8 cellular contexts compared by ENCODE assay signal in genomic region chrX:1391370-1391706, GRCh38. TPM values are rescaled to one million over a fixed set of nuclear protein-coding genes. Genes with fewer than 3 reads are reported as not detected.
DNase-seq lines count a peak whose midpoint lies in the region; ATAC-seq and TF ChIP-seq lines count a peak whose summit lies in the region.

No MANE protein-coding gene starts in this region.

- WGBS in mesendoderm (ENCODE audit: extremely low coverage, insufficient coverage, low lambda C conversion rate), result no CpG with 5 or more reads among the region's 19 CpGs
- WGBS in upper lobe of left lung, 2 donors, result 0% methylated on average over 9 to 17 of the region's 19 CpGs

- TF ChIP-seq EP300 in upper lobe of left lung (IDR thresholded peaks at IDR 0.05), result no peak

- H3K79me1 ChIP-seq in mesendoderm (ENCODE audit: low read length), result peaks cover 20% of the 10 kb centered on the region

- peak overlapping the region; percentile 100 for H3K9ac ChIP-seq in mesendoderm (ENCODE audit: low read length)

- peak overlapping the region; percentile 98 for H3K56ac ChIP-seq in mesendoderm (ENCODE audit: low read length)

- H2BK120ac ChIP-seq in mesendoderm (ENCODE audit: low read depth, low read length), result no peak overlapping the region

- no peaks in the 10 kb centered on the region for H3K27me3 ChIP-seq in mesendoderm (ENCODE audit: insufficient read depth, low read length, poor library complexity)
- H3K27me3 ChIP-seq in upper lobe of left lung, result no peaks in the 10 kb centered on the region

- TF ChIP-seq POLR2A in upper lobe of left lung (IDR thresholded peaks at IDR 0.05), result no peak

- H3K23ac ChIP-seq in mesendoderm (ENCODE audit: low read length), result no peak overlapping the region

- peaks cover 63% of the 10 kb centered on the region for H3K79me2 ChIP-seq in mesendoderm (ENCODE audit: control insufficient read depth, insufficient read depth, low read length)

- no peak overlapping the region for H3K4ac ChIP-seq in mesendoderm (ENCODE audit: low read depth, low read length)

- peak overlapping the region; percentile 15 for H2AK5ac ChIP-seq in mesendoderm (ENCODE audit: low read length)

- H3K9me3 ChIP-seq in upper lobe of left lung, result no peaks in the 10 kb centered on the region

- H3K36me3 ChIP-seq in mesendoderm (ENCODE audit: control insufficient read depth, insufficient read depth, low read length), result peaks cover 26% of the 10 kb centered on the region
- H3K36me3 ChIP-seq in upper lobe of left lung, result peaks cover 33 to 48% (median 46%) of the 10 kb centered on the region in 4 donors

- no peak overlapping the region for H4K5ac ChIP-seq in mesendoderm (ENCODE audit: low read length)

- H3K4me1 ChIP-seq in mesendoderm (ENCODE audit: control insufficient read depth, low read depth, low read length) (peaks cover 2% of the 10 kb centered on the region), upper lobe of left lung (peaks cover 27 to 47% (median 35%) of the 10 kb centered on the region in 4 donors)

- H3K18ac ChIP-seq in mesendoderm (ENCODE audit: low read length), result no peak overlapping the region

- H2BK15ac ChIP-seq in mesendoderm (replicated peaks; ENCODE audit: low read depth), result no peak overlapping the region

- peak overlapping the region; percentile 53 for H3K4me2 ChIP-seq in mesendoderm (ENCODE audit: low read length)

- H3K27ac ChIP-seq in caudate nucleus (ENCODE audit: low read depth, low read length) (peak overlapping the region; percentile 72), mesendoderm (ENCODE audit: low read depth, low read length) (no peak overlapping the region), upper lobe of left lung (peak overlapping the region; percentile 93 to 99 (median 98))

- no peak overlapping the region for H2BK5ac ChIP-seq in mesendoderm (ENCODE audit: low read length)

- H4K8ac ChIP-seq in mesendoderm (ENCODE audit: low read depth, low read length), result no peak overlapping the region

- ATAC-seq in upper lobe of left lung (ENCODE audit: low FRiP score in 2 of 2) (peak in 1 of 2 donors; percentile 57), GM21786 (IDR thresholded peaks at IDR 0.05; ENCODE audit: unreplicated experiment) (no peak), GM21717 (IDR thresholded peaks at IDR 0.05; ENCODE audit: unreplicated experiment) (no peak)

- DNase-seq in GM12865 (ENCODE audit: low read depth), result no peak
- peak; percentile 71 for DNase-seq in HuH-7 (ENCODE audit: low spot score)
- no peak for DNase-seq in caudate nucleus (lab: John Stamatoyannopoulos, UW)
- DNase-seq in mesendoderm, result peak; percentile 91
- DNase-seq in upper lobe of left lung, result no peak
- DNase-seq in NOMO-1 (lab: John Stamatoyannopoulos, UW; ENCODE audit: unreplicated experiment in 2 of 2), result no peak

- H3K4me3 ChIP-seq in GM12865 (ENCODE audit: low read depth, low read length) (peak overlapping the region; percentile 96), mesendoderm (ENCODE audit: low read length) (peak overlapping the region; percentile 95), upper lobe of left lung (peak overlapping the region; percentile 91 to 100 (median 97))

- TF ChIP-seq CTCF in GM12865 (IDR thresholded peaks at IDR 0.05; ENCODE audit: insufficient read depth, low read depth, low read length, missing control alignments) (no peak), upper lobe of left lung (IDR thresholded peaks at IDR 0.05) (no peak)

RNA-seq across cellular contexts. Expression of gene SLC25A6, which starts 0.6 kb away (rescaled TPM):
- 429 TPM for polyA plus RNA-seq in mesendoderm (2013, experiment 1 of 2)
- polyA plus RNA-seq in mesendoderm (2013, experiment 2 of 2), result 423 TPM
- 100 to 1,000 TPM; 158 to 460 (median 285) TPM for total RNA-seq in upper lobe of left lung

RNA-seq across cellular contexts. Expression of gene IL3RA, which starts 54.8 kb away (rescaled TPM):
- 0.07 TPM for polyA plus RNA-seq in mesendoderm (2013, experiment 1 of 2)
- polyA plus RNA-seq in mesendoderm (2013, experiment 2 of 2), result 0.03 TPM
- total RNA-seq in upper lobe of left lung, result 10 to 100 TPM in 5 of 6 donors, 1 to 10 TPM in 1; 8.8 to 62.3 (median 31.9) TPM

Comparison
In these comparisons a context has a peak if more than half of its experiments do, and no peak if none do; other contexts are left out.
1. DNase-seq: peak in HuH-7 (single experiment) and mesendoderm (single experiment); none in GM12865 (single experiment), caudate nucleus (0 of 61), upper lobe of left lung (0 of 2) and NOMO-1 (0 of 2).
2. Peak in every context shown above with its lines, with median percentiles within 50 percentile points of each other: H3K4me3 ChIP-seq.